8 cellular contexts compared by ENCODE assay signal in genomic region chr10:101217450-101218281, GRCh38. TPM values are rescaled to one million over a fixed set of nuclear protein-coding genes. Genes with fewer than 3 reads are reported as not detected.
DNase-seq lines count a peak whose midpoint lies in the region; ATAC-seq and TF ChIP-seq lines count a peak whose summit lies in the region.

No MANE protein-coding gene starts in this region.

- H3K27ac ChIP-seq in BLaER1 (no peak overlapping the region), H9 (ENCODE audit: insufficient read length, low read depth, low read length) (no peak overlapping the region)

- H4K91ac ChIP-seq in H9 (ENCODE audit: insufficient read length, low read depth, low read length): no peak overlapping the region

- H3K79me2 ChIP-seq in H9 (ENCODE audit: insufficient read depth, low read length): no peaks in the 10 kb centered on the region

- H3K27me3 Mint-ChIP-seq in H9 (ENCODE audit: low read depth): peaks cover 100% of the 10 kb centered on the region
- H3K27me3 Mint-ChIP-seq in activated T-helper 17 cell treated with anti-CD3 and anti-CD28 coated beads, Interleukin-2, amount 50 U/mL, for 72 hours: peaks cover 63% of the 10 kb centered on the region

- no peak for ATAC-seq in activated T-helper 17 cell treated with anti-CD3 and anti-CD28 coated beads, Interleukin-2, amount 50 U/mL, for 72 hours (replicated peaks)
- ATAC-seq in left lobe of liver (peak; percentile 43), HG03108 (IDR thresholded peaks at IDR 0.05; ENCODE audit: unreplicated experiment) (no peak), HG03439 (IDR thresholded peaks at IDR 0.05; ENCODE audit: unreplicated experiment) (no peak), GM21515 (IDR thresholded peaks at IDR 0.05; ENCODE audit: unreplicated experiment) (no peak)

- no peak overlapping the region for H2BK20ac ChIP-seq in H9 (ENCODE audit: low read depth, low read length, poor library complexity, severe bottlenecking)

- H3K36me3 Mint-ChIP-seq in H9 (ENCODE audit: insufficient read depth in 1 of 3, low read depth in 3 of 3): no peaks in the 10 kb centered on the region
- no peaks in the 10 kb centered on the region for H3K36me3 Mint-ChIP-seq in activated T-helper 17 cell treated with anti-CD3 and anti-CD28 coated beads, Interleukin-2, amount 50 U/mL, for 72 hours (ENCODE audit: low read depth)

- no peak overlapping the region for H3K18ac ChIP-seq in H9 (ENCODE audit: insufficient read length, low read depth, low read length)

- H2BK5ac ChIP-seq in H9 (ENCODE audit: insufficient read length, low read length): no peak overlapping the region

- H3K4me3 ChIP-seq in BLaER1: peak overlapping the region; percentile 28; the same call in 1 of the 2 replicates

- H2BK120ac ChIP-seq in H9 (ENCODE audit: low read depth, low read length, poor library complexity, severe bottlenecking): no peak overlapping the region

- H4K8ac ChIP-seq in H9 (replicated peaks; ENCODE audit: insufficient read length, low read depth, low read length): no peak overlapping the region

- H2AK5ac ChIP-seq in H9 (ENCODE audit: insufficient read length, low read length): no peak overlapping the region

- no peak overlapping the region for H3K23ac ChIP-seq in H9 (ENCODE audit: insufficient read length, low read depth, low read length)

- H3T11ph ChIP-seq in H9 (ENCODE audit: low read length): no peak overlapping the region

- H4K5ac ChIP-seq in H9 (ENCODE audit: insufficient read length, low read depth, low read length): no peak overlapping the region

- no peak overlapping the region for H3K4ac ChIP-seq in H9 (ENCODE audit: low read depth, low read length)

- peaks cover 7% of the 10 kb centered on the region for H3K23me2 ChIP-seq in H9 (ENCODE audit: insufficient read length, low read depth, low read length, poor library complexity, severe bottlenecking)

- H3K9me3 ChIP-seq in BLaER1: no peaks in the 10 kb centered on the region
- H3K9me3 ChIP-seq in H9 (ENCODE audit: control insufficient read depth, low read depth, low read length): no peaks in the 10 kb centered on the region

- no peaks in the 10 kb centered on the region for H3K36me3 ChIP-seq in BLaER1

- no peak overlapping the region for H2BK15ac ChIP-seq in H9 (ENCODE audit: low read depth, low read length)

- peak overlapping the region; percentile 32; the same call in 1 of the 2 replicates for H3K4me2 ChIP-seq in BLaER1
- no peak overlapping the region for H3K4me2 ChIP-seq in H9 (ENCODE audit: insufficient read depth, insufficient read length, low read length)

- H3K14ac ChIP-seq in H9 (ENCODE audit: insufficient read depth, low read length): no peak overlapping the region

- peaks cover 3 to 4% of the 10 kb centered on the region in 2 experiments; a peak in 2 of 5 replicates for H3K9me3 Mint-ChIP-seq in H9
- H3K9me3 Mint-ChIP-seq in activated T-helper 17 cell treated with anti-CD3 and anti-CD28 coated beads, Interleukin-2, amount 50 U/mL, for 72 hours: no peaks in the 10 kb centered on the region

- H3K9ac ChIP-seq in BLaER1 (no peak overlapping the region), H9 (ENCODE audit: extremely low read depth, insufficient read length, low read length) (no peak overlapping the region)

- peaks cover 14 to 29% of the 10 kb centered on the region in 2 experiments for H3K4me1 Mint-ChIP-seq in H9
- H3K4me1 Mint-ChIP-seq in activated T-helper 17 cell treated with anti-CD3 and anti-CD28 coated beads, Interleukin-2, amount 50 U/mL, for 72 hours: peaks cover 5% of the 10 kb centered on the region

- H3K79me1 ChIP-seq in H9 (ENCODE audit: insufficient read depth, low read depth, low read length, poor library complexity, severe bottlenecking): no peaks in the 10 kb centered on the region

- H2BK12ac ChIP-seq in H9 (ENCODE audit: insufficient read length, low read depth, low read length): no peak overlapping the region

- H3K4me1 ChIP-seq in BLaER1 (peaks cover 8% of the 10 kb centered on the region), H9 (ENCODE audit: insufficient read depth, low read length) (no peaks in the 10 kb centered on the region)

- 0 out of 5 replicates have a peak overlapping the region, but pooled peaks of 1 of the 2 experiments have one; percentile 34 for H3K4me3 Mint-ChIP-seq in H9
- H3K4me3 Mint-ChIP-seq in activated T-helper 17 cell treated with anti-CD3 and anti-CD28 coated beads, Interleukin-2, amount 50 U/mL, for 72 hours: peak overlapping the region; percentile 57

- H3K56ac ChIP-seq in H9 (ENCODE audit: insufficient read length, low read depth, low read length): no peak overlapping the region

- peaks cover 90% of the 10 kb centered on the region for H3K27me3 ChIP-seq in BLaER1
- H3K27me3 ChIP-seq in H9 (ENCODE audit: insufficient read depth, low read length): peaks cover 84% of the 10 kb centered on the region

- no peak overlapping the region for H2AFZ ChIP-seq in H9 (ENCODE audit: low read length)

- no peak overlapping the region for H3K27ac Mint-ChIP-seq in H9
- H3K27ac Mint-ChIP-seq in activated T-helper 17 cell treated with anti-CD3 and anti-CD28 coated beads, Interleukin-2, amount 50 U/mL, for 72 hours: no peak overlapping the region

- peak; percentile 67 for TF ChIP-seq CTCF in H9 (conservative IDR thresholded peaks at IDR 0.05)

- H4K20me1 ChIP-seq in BLaER1 (peaks cover 87% of the 10 kb centered on the region), H9 (ENCODE audit: control insufficient read depth, insufficient read depth, insufficient read length) (peaks cover 3% of the 10 kb centered on the region)

- WGBS in H9 (ENCODE audit: extremely low coverage, insufficient read length, low lambda C conversion rate): no CpG with 5 or more reads among the region's 68 CpGs

- DNase-seq in H9: peak; percentile 88
- DNase-seq in left lobe of liver (ENCODE audit: low spot score): no peak
- no peak for DNase-seq in stimulated activated CD4-positive, alpha-beta T cell treated with anti-CD3 and anti-CD28 coated beads, Interleukin-2, amount 100 ng/mL, for 24 hours

RNA-seq across cellular contexts. Expression of gene LBX1, which starts 11.6 kb away (rescaled TPM):
- total RNA-seq in H9 (2021): not detected in 2 replicates
- total RNA-seq in activated T-helper 17 cell treated with anti-CD3 and anti-CD28 coated beads, Interleukin-2, amount 50 U/mL, for 72 hours: not detected
- not detected for total RNA-seq in left lobe of liver
